Comparison of ENCODE assay signal across 8 cellular contexts in genomic region chr19:1860821-1861598, GRCh38. TPM values are rescaled to one million over a fixed set of nuclear protein-coding genes. Genes with fewer than 3 reads are reported as not detected.
A peak's percentile ranks its signal among the peaks of the same experiment; 100 is the strongest.
DNase-seq lines count a peak whose midpoint lies in the region; ATAC-seq and TF ChIP-seq lines count a peak whose summit lies in the region.

No MANE protein-coding gene starts in this region.

- H3K4me1 ChIP-seq in CD4-positive, alpha-beta memory T cell (ENCODE audit: insufficient read depth, low read length): peaks cover 62% of the 10 kb centered on the region
- H3K4me1 ChIP-seq in MM.1S (ENCODE audit: low read length): peaks cover 22% of the 10 kb centered on the region

- no peaks in the 10 kb centered on the region for H3K36me3 ChIP-seq in CD4-positive, alpha-beta memory T cell (ENCODE audit: insufficient read depth, low read length)
- no peaks in the 10 kb centered on the region for H3K36me3 ChIP-seq in MM.1S (replicated peaks; ENCODE audit: insufficient read depth, low read length)

- peaks cover 0 to 6% of the 10 kb centered on the region in 2 donors for H3K36me3 Mint-ChIP-seq in CD4-positive, alpha-beta memory T cell
- H3K36me3 Mint-ChIP-seq in nephron progenitor cell (ENCODE audit: low read depth): no peaks in the 10 kb centered on the region

- no peak overlapping the region for H3K9ac ChIP-seq in MM.1S (ENCODE audit: low read length)

- H3K27me3 ChIP-seq in CD4-positive, alpha-beta memory T cell (ENCODE audit: insufficient read depth, low read length): no peaks in the 10 kb centered on the region
- no peaks in the 10 kb centered on the region for H3K27me3 ChIP-seq in MM.1S (replicated peaks; ENCODE audit: insufficient read depth, low read length)

- POLR2A ChIA-PET in CD4-positive, alpha-beta memory T cell (lab: Charles Lee; ENCODE audit: partially characterized antibody): interaction anchor here (0.8 to 1.1 kb wide), 2 partner anchors 9 to 15 kb away, joined by 3 to 4 read pairs; no protein-coding TSS in a partner anchor

- peak overlapping the region; percentile 97; the same call in 1 of the 2 replicates for H3K4me2 ChIP-seq in MM.1S (ENCODE audit: low read depth, low read length)

- H3K27ac ChIP-seq in CD4-positive, alpha-beta memory T cell (ENCODE audit: low read depth, low read length): peak overlapping the region; percentile 81
- H3K27ac ChIP-seq in MM.1S (ENCODE audit: low read length): no peak overlapping the region
- H3K27ac ChIP-seq in coronary artery: peak overlapping the region in 1 of 2 donors; percentile 57

- no peaks in the 10 kb centered on the region for H4K20me1 ChIP-seq in MM.1S (ENCODE audit: insufficient read depth, low read length)

- no peak overlapping the region for H2AFZ ChIP-seq in MM.1S (ENCODE audit: low read length)

- H3K9me3 Mint-ChIP-seq in CD4-positive, alpha-beta memory T cell: no peaks in the 10 kb centered on the region
- no peaks in the 10 kb centered on the region for H3K9me3 Mint-ChIP-seq in nephron progenitor cell

- peaks cover 16 to 59% (median 32%) of the 10 kb centered on the region in 4 donors for H3K4me1 Mint-ChIP-seq in CD4-positive, alpha-beta memory T cell
- H3K4me1 Mint-ChIP-seq in nephron progenitor cell: peaks cover 26% of the 10 kb centered on the region

- ATAC-seq in HG03378 (IDR thresholded peaks at IDR 0.05; ENCODE audit: unreplicated experiment) (no peak), HG02938 (IDR thresholded peaks at IDR 0.05; ENCODE audit: unreplicated experiment) (no peak)

- peak overlapping the region; percentile 75 to 100 (median 96) for H3K27ac Mint-ChIP-seq in CD4-positive, alpha-beta memory T cell
- no peak overlapping the region for H3K27ac Mint-ChIP-seq in nephron progenitor cell

- TF ChIP-seq CTCF in MM.1S (IDR thresholded peaks at IDR 0.05; ENCODE audit: low read length): no peak
- TF ChIP-seq CTCF in coronary artery (IDR thresholded peaks at IDR 0.05): no peak
- no peak for TF ChIP-seq CTCF in nephron progenitor cell (IDR thresholded peaks at IDR 0.05)

- intact Hi-C loops in CD4-positive, alpha-beta memory T cell (cut with micrococcal nuclease): loop anchor here (5.0 kb wide), 2 partner anchors 191 to 1064 kb away; partner anchors contain the start of genes MKNK2 and PTBP1

- H3K4me3 Mint-ChIP-seq in CD4-positive, alpha-beta memory T cell: peak overlapping the region; percentile 91 to 99 (median 96)
- H3K4me3 Mint-ChIP-seq in nephron progenitor cell: peak overlapping the region; percentile 85

- DNase-seq in CD4-positive, alpha-beta memory T cell: peak in 1 of 5 donors; percentile 40
- DNase-seq in MM.1S (no peak), coronary artery (ENCODE audit: low spot score) (no peak), nephron progenitor cell (no peak), DMS153 treated with DMSO at 0.1 percent for 48 hours (lab: John Stamatoyannopoulos, UW; ENCODE audit: unreplicated experiment) (no peak), NCI-H2081 treated with DMSO at 0.1 percent for 48 hours (lab: John Stamatoyannopoulos, UW) (no peak)

- H3K4me3 ChIP-seq in CD4-positive, alpha-beta memory T cell (ENCODE audit: low read length in 2 of 2): peak overlapping the region in 1 of 2 donors; percentile 75
- H3K4me3 ChIP-seq in MM.1S (ENCODE audit: low read length) (peak overlapping the region; percentile 98; the same call in 1 of the 2 replicates), coronary artery (peak overlapping the region; percentile 97)

- H3K9me2 ChIP-seq in MM.1S (replicated peaks; ENCODE audit: insufficient read depth, low read length): no peaks in the 10 kb centered on the region

- peaks cover 73% of the 10 kb centered on the region for H3K79me2 ChIP-seq in MM.1S (ENCODE audit: low read length)

- H3K9me3 ChIP-seq in CD4-positive, alpha-beta memory T cell (ENCODE audit: control insufficient read depth in 1 of 2, low read length in 2 of 2): no peaks in the 10 kb centered on the region
- no peaks in the 10 kb centered on the region for H3K9me3 ChIP-seq in MM.1S (replicated peaks; ENCODE audit: insufficient read depth, low read length)

- peaks cover 37% of the 10 kb centered on the region for H3F3A ChIP-seq in MM.1S (ENCODE audit: insufficient read depth, low read length)

- CTCF ChIA-PET in CD4-positive, alpha-beta memory T cell (lab: Charles Lee; ENCODE audit: partially characterized antibody): no interaction called here

- no peaks in the 10 kb centered on the region for H3K27me3 Mint-ChIP-seq in CD4-positive, alpha-beta memory T cell
- peaks cover 46% of the 10 kb centered on the region for H3K27me3 Mint-ChIP-seq in nephron progenitor cell (ENCODE audit: low read depth, poor library complexity)

RNA-seq across cellular contexts. Expression of gene KLF16, which starts 2.4 kb away (rescaled TPM):
- total RNA-seq in CD4-positive, alpha-beta memory T cell: 10 to 100 TPM; 17.9 to 19.3 TPM
- polyA plus RNA-seq in CD4-positive, alpha-beta memory T cell: 1 to 10 TPM in 1 of 2 donors, under 1 TPM in 1; 0.39 to 1.3 TPM

RNA-seq across cellular contexts. Expression of gene REXO1, which starts 12.7 kb away (rescaled TPM):
- total RNA-seq in CD4-positive, alpha-beta memory T cell: 10 to 100 TPM; 57.1 to 57.3 TPM
- polyA plus RNA-seq in CD4-positive, alpha-beta memory T cell: 10 to 100 TPM in 1 of 2 donors, 1 to 10 TPM in 1; 1.5 to 11.9 TPM

RNA-seq across cellular contexts. Expression of gene ABHD17A, which starts 24.3 kb away (rescaled TPM):
- total RNA-seq in CD4-positive, alpha-beta memory T cell: 100 to 1,000 TPM; 106 to 109 TPM
- 100 to 1,000 TPM; 138 to 204 TPM for polyA plus RNA-seq in CD4-positive, alpha-beta memory T cell

RNA-seq across cellular contexts. Expression of gene ADAT3, which starts 44.2 kb away (rescaled TPM):
- total RNA-seq in CD4-positive, alpha-beta memory T cell: 1 to 10 TPM; 3.7 to 4.9 TPM
- 1 to 10 TPM; 1.4 to 3.9 TPM for polyA plus RNA-seq in CD4-positive, alpha-beta memory T cell

RNA-seq across cellular contexts. Expression of gene SCAMP4, which starts 44.2 kb away (rescaled TPM):
- 10 to 100 TPM; 23.4 to 29.1 TPM for total RNA-seq in CD4-positive, alpha-beta memory T cell
- polyA plus RNA-seq in CD4-positive, alpha-beta memory T cell: 10 to 100 TPM in 1 of 2 donors, 1 to 10 TPM in 1; 9.8 to 15.5 TPM
